ENCODE assay signal across 1 cellular context in the genomic region with DNA sequence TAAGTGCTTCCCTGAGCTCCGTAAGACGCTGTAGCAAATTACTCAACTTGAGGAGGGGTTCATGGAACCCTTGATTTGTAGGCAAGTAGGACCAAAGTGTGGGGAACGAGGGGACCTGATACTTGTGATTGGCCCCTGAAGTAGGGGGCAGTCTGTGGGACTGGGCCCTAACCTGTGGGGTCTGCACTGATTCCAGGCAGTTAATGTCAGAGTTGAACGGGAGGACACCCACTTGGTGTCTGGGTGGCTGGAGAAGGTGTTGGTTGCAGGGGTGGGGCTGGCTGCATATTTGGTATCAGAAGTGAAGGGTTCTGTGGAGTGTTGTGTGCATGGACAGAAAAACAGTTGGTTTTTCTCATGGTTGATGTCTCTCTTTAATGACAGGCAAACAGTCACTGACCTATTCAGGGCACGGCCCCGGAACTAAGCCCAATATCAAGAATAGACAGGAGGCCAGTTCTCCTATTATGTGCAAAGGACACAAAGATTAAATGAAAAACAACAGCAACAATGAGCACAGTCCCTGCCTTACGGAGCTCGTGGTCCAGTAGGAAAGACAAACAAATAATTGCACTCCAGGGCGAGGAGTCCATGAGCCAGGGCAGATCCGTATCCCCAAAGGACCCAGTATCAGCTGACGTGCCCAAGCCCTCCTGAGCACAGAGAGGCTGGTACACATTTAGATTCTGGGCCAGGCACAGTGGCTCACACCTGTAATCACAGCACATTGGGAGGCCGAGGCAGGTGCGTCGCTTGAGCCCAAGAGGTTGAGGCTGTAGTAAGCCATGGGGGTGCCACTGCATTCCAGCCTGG.
TF ChIP-seq lines count a peak whose summit lies in the region.

No MANE protein-coding gene starts in this region.

TF ChIP-seq in HepG2, 621 proteins besides CTCF, POLR2A, EP300 and RAD21 (continued from another document and continues in another):
- TF ChIP-seq ZBTB49 (CRISPR knock-in tag; IDR thresholded peaks at IDR 0.05; ENCODE audit: borderline replicate concordance) (no peak), PHF8 (CRISPR knock-in tag; IDR thresholded peaks at IDR 0.05) (no peak), NR2F2 (IDR thresholded peaks at IDR 0.05; ENCODE audit: borderline replicate concordance, low read depth) (0 out of 2 replicates have a peak, but pooled peaks have one; percentile 43), JDP2 (CRISPR knock-in tag; IDR thresholded peaks at IDR 0.05; ENCODE audit: borderline replicate concordance) (no peak), BRD4 (CRISPR knock-in tag; IDR thresholded peaks at IDR 0.05) (0 out of 2 replicates have a peak, but pooled peaks have one; percentile 18), KLF15 (CRISPR knock-in tag; IDR thresholded peaks at IDR 0.05; ENCODE audit: borderline replicate concordance) (no peak), MBNL3 (CRISPR knock-in tag; conservative IDR thresholded peaks at IDR 0.05) (no peak), ZNF678 (CRISPR knock-in tag; IDR thresholded peaks at IDR 0.05) (no peak), TRIM22 (IDR thresholded peaks at IDR 0.05) (no peak), KAT7 (CRISPR knock-in tag; IDR thresholded peaks at IDR 0.05; ENCODE audit: borderline replicate concordance) (0 out of 2 replicates have a peak, but pooled peaks have one; percentile 24), FOXA1 (IDR thresholded peaks at IDR 0.05) (no peak), FOXA1 (CRISPR knock-in tag; IDR thresholded peaks at IDR 0.05) (peak; percentile 55; the same call in 1 of the 2 replicates), HNRNPL (IDR thresholded peaks at IDR 0.05; ENCODE audit: low read depth, low read length) (no peak), RFXANK (CRISPR knock-in tag; IDR thresholded peaks at IDR 0.05) (no peak), ZSCAN9 (CRISPR knock-in tag; IDR thresholded peaks at IDR 0.05; ENCODE audit: borderline replicate concordance) (0 out of 2 replicates have a peak, but pooled peaks have one; percentile 49), ELF3 (CRISPR knock-in tag; IDR thresholded peaks at IDR 0.05) (peak; percentile 94), ZNF33A (CRISPR knock-in tag; IDR thresholded peaks at IDR 0.05; ENCODE audit: borderline replicate concordance) (peak; percentile 90; the same call in 1 of the 2 replicates), TFDP2 (CRISPR knock-in tag; IDR thresholded peaks at IDR 0.05) (0 out of 2 replicates have a peak, but pooled peaks have one; percentile 32), JUND (CRISPR knock-in tag; IDR thresholded peaks at IDR 0.05) (no peak), ZNF713 (CRISPR knock-in tag; IDR thresholded peaks at IDR 0.05) (0 out of 2 replicates have a peak, but pooled peaks have one; percentile 42), ZBTB26 (CRISPR knock-in tag; IDR thresholded peaks at IDR 0.05; ENCODE audit: borderline replicate concordance) (peak; percentile 50; the same call in 1 of the 2 replicates), FOXK1 (CRISPR knock-in tag; IDR thresholded peaks at IDR 0.05; ENCODE audit: borderline replicate concordance, low read depth) (peak; percentile 67; the same call in 1 of the 2 replicates), SAP130 (CRISPR knock-in tag; IDR thresholded peaks at IDR 0.05; ENCODE audit: low read depth) (peak; percentile 97), ZNF451 (CRISPR knock-in tag; IDR thresholded peaks at IDR 0.05) (peak; percentile 83; the same call in 1 of the 2 replicates), FOXJ3 (CRISPR knock-in tag; IDR thresholded peaks at IDR 0.05; ENCODE audit: borderline replicate concordance) (peak; percentile 31; the same call in 1 of the 2 replicates), ATF1 (CRISPR knock-in tag; IDR thresholded peaks at IDR 0.05) (no peak), FOSL1 (CRISPR knock-in tag; IDR thresholded peaks at IDR 0.05; ENCODE audit: borderline replicate concordance) (no peak), SP1 (IDR thresholded peaks at IDR 0.05) (no peak), SP1 (CRISPR knock-in tag; IDR thresholded peaks at IDR 0.05) (no peak), ZNF441 (CRISPR knock-in tag; IDR thresholded peaks at IDR 0.05; ENCODE audit: borderline replicate concordance) (0 out of 2 replicates have a peak, but pooled peaks have one; percentile 37), PPARG (CRISPR knock-in tag; conservative IDR thresholded peaks at IDR 0.05) (peak; percentile 84; the same call in 1 of the 2 replicates), THAP11 (CRISPR knock-in tag; IDR thresholded peaks at IDR 0.05) (peak; percentile 17; the same call in 1 of the 2 replicates), ZNF431 (CRISPR knock-in tag; IDR thresholded peaks at IDR 0.05; ENCODE audit: borderline replicate concordance, low read depth) (peak; percentile 74; the same call in 1 of the 2 replicates), ZNF629 (CRISPR knock-in tag; conservative IDR thresholded peaks at IDR 0.05) (no peak), HOXA5 (CRISPR knock-in tag; IDR thresholded peaks at IDR 0.05) (0 out of 2 replicates have a peak, but pooled peaks have one; percentile 5)
- TF ChIP-seq, protein P1, sequence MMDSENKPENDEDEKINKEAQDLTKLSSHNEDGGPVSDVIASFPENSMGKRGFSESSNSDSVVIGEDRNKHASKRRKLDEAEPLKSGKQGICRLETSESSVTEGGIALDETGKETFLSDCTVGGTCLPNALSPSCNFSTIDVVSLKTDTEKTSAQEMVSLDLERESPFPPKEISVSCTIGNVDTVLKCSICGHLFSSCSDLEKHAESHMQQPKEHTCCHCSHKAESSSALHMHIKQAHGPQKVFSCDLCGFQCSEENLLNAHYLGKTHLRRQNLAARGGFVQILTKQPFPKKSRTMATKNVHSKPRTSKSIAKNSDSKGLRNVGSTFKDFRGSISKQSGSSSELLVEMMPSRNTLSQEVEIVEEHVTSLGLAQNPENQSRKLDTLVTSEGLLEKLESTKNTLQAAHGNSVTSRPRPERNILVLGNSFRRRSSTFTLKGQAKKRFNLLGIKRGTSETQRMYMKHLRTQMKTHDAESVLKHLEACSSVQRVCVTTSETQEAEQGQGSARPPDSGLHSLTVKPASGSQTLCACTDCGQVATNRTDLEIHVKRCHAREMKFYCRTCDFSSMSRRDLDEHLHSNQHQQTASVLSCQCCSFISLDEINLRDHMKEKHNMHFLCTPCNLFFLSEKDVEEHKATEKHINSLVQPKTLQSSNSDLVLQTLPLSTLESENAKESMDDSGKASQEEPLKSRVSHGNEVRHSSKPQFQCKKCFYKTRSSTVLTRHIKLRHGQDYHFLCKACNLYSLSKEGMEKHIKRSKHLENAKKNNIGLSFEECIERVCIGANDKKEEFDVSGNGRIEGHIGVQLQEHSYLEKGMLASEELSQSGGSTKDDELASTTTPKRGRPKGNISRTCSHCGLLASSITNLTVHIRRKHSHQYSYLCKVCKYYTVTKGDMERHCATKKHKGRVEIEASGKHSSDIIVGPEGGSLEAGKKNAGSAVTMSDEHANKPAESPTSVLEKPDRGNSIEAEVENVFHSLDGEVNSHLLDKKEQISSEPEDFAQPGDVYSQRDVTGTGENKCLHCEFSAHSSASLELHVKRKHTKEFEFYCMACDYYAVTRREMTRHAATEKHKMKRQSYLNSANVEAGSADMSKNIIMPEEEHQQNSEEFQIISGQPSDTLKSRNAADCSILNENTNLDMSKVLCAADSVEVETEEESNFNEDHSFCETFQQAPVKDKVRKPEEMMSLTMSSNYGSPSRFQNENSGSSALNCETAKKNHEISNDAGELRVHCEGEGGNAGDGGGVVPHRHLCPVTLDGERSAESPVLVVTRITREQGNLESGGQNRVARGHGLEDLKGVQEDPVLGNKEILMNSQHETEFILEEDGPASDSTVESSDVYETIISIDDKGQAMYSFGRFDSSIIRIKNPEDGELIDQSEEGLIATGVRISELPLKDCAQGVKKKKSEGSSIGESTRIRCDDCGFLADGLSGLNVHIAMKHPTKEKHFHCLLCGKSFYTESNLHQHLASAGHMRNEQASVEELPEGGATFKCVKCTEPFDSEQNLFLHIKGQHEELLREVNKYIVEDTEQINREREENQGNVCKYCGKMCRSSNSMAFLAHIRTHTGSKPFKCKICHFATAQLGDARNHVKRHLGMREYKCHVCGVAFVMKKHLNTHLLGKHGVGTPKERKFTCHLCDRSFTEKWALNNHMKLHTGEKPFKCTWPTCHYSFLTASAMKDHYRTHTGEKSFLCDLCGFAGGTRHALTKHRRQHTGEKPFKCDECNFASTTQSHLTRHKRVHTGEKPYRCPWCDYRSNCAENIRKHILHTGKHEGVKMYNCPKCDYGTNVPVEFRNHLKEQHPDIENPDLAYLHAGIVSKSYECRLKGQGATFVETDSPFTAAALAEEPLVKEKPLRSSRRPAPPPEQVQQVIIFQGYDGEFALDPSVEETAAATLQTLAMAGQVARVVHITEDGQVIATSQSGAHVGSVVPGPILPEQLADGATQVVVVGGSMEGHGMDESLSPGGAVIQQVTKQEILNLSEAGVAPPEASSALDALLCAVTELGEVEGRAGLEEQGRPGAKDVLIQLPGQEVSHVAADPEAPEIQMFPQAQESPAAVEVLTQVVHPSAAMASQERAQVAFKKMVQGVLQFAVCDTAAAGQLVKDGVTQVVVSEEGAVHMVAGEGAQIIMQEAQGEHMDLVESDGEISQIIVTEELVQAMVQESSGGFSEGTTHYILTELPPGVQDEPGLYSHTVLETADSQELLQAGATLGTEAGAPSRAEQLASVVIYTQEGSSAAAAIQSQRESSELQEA (CRISPR knock-in tag; IDR thresholded peaks at IDR 0.05; ENCODE audit: not compliant biosample characterization): no peak
- TF ChIP-seq, protein P2, sequence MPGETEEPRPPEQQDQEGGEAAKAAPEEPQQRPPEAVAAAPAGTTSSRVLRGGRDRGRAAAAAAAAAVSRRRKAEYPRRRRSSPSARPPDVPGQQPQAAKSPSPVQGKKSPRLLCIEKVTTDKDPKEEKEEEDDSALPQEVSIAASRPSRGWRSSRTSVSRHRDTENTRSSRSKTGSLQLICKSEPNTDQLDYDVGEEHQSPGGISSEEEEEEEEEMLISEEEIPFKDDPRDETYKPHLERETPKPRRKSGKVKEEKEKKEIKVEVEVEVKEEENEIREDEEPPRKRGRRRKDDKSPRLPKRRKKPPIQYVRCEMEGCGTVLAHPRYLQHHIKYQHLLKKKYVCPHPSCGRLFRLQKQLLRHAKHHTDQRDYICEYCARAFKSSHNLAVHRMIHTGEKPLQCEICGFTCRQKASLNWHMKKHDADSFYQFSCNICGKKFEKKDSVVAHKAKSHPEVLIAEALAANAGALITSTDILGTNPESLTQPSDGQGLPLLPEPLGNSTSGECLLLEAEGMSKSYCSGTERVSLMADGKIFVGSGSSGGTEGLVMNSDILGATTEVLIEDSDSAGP (CRISPR knock-in tag; IDR thresholded peaks at IDR 0.05; ENCODE audit: borderline replicate concordance): peak; percentile 60
- TF ChIP-seq, protein P3, sequence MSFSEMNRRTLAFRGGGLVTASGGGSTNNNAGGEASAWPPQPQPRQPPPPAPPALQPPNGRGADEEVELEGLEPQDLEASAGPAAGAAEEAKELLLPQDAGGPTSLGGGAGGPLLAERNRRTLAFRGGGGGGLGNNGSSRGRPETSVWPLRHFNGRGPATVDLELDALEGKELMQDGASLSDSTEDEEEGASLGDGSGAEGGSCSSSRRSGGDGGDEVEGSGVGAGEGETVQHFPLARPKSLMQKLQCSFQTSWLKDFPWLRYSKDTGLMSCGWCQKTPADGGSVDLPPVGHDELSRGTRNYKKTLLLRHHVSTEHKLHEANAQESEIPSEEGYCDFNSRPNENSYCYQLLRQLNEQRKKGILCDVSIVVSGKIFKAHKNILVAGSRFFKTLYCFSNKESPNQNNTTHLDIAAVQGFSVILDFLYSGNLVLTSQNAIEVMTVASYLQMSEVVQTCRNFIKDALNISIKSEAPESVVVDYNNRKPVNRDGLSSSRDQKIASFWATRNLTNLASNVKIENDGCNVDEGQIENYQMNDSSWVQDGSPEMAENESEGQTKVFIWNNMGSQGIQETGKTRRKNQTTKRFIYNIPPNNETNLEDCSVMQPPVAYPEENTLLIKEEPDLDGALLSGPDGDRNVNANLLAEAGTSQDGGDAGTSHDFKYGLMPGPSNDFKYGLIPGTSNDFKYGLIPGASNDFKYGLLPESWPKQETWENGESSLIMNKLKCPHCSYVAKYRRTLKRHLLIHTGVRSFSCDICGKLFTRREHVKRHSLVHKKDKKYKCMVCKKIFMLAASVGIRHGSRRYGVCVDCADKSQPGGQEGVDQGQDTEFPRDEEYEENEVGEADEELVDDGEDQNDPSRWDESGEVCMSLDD (CRISPR knock-in tag; IDR thresholded peaks at IDR 0.05; ENCODE audit: borderline replicate concordance): 0 out of 2 replicates have a peak, but pooled peaks have one; percentile 38
